8 cellular contexts compared by ENCODE assay signal in the genomic region with DNA sequence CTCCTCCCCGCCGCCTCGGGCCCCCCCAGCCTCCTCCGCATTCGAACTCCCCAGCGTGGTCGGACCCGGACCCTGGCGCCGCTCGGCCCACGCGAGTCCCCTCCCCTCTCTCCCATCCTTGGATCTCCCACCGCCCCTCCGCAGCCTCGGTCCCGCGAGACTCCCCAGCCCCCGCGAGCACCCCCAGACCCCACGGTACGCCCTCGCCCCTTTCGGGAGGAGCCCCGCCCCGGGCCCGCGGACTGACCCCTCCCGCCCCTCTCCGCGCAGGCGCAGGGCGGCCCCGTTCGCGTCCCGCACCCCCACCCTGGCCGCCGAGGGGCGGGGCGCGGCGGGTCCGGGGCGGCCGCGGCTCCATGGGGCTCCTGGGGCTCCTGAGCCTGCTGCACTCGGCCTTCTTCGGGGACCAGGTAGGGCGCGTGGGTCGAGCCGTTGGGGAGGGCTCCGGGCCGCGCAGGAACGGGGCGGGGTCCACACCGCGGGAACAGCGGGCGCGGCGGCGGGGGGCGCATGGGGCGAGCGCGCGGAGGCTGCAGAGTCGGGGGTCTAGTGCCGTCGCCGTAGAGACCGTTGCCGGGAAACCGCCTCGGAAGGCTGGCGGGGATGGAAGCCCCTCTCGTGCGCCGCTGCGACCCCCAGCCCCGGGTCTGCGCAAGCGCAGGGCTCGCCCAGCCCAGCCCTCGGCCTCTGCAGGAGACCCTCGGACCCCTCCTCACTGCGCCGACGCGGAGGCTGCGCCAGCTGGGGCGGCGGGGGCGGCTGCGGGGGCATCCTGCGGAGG. TPM values are rescaled to one million over a fixed set of nuclear protein-coding genes. Genes with fewer than 3 reads are reported as not detected.
DNase-seq lines count a peak whose midpoint lies in the region; ATAC-seq and TF ChIP-seq lines count a peak whose summit lies in the region.

No MANE protein-coding gene starts in this region.

- peaks cover 0 to 36% (median 23%) of the 10 kb centered on the region in 3 donors for H3K4me1 ChIP-seq in gastroesophageal sphincter

- H3K9me3 ChIP-seq in gastroesophageal sphincter = no peaks in the 10 kb centered on the region

- TF ChIP-seq EP300 in gastroesophageal sphincter (IDR thresholded peaks at IDR 0.05) = no peak

- DNase-seq in DMS53 (lab: John Stamatoyannopoulos, UW) (peak; percentile 80), NCI-H2196 treated with DMSO at 0.1 percent for 48 hours (lab: John Stamatoyannopoulos, UW; ENCODE audit: unreplicated experiment) (peak; percentile 22), choroid plexus epithelial cell (ENCODE audit: low read depth) (no peak), nucleus accumbens (lab: John Stamatoyannopoulos, UW) (peak in 39 of 56 donors; percentile 13 to 80 (median 49))
- no peak for DNase-seq in activated CD4-positive, CD25-positive, alpha-beta regulatory T cell (lab: John Stamatoyannopoulos, UW)

- ATAC-seq in GM18907 (IDR thresholded peaks at IDR 0.05; ENCODE audit: unreplicated experiment) (no peak), gastroesophageal sphincter (no peak), GM21381 (IDR thresholded peaks at IDR 0.05; ENCODE audit: unreplicated experiment) (no peak)

- H3K27ac ChIP-seq in gastroesophageal sphincter = no peak overlapping the region

- H3K36me3 ChIP-seq in gastroesophageal sphincter = peaks cover 0 to 23% of the 10 kb centered on the region in 2 donors

- H3K4me3 ChIP-seq in choroid plexus epithelial cell (ENCODE audit: low read depth, low read length) (peak overlapping the region; percentile 22), gastroesophageal sphincter (peak overlapping the region in 1 of 2 donors; percentile 46)

- peaks cover 64% of the 10 kb centered on the region for H3K27me3 ChIP-seq in gastroesophageal sphincter

- no CpG with 5 or more reads among the region's 99 CpGs for WGBS in gastroesophageal sphincter (ENCODE audit: low coverage in 1 of 2), 2 donors

- TF ChIP-seq CTCF in choroid plexus epithelial cell (conservative IDR thresholded peaks at IDR 0.05; ENCODE audit: low read depth, low read length) (no peak), gastroesophageal sphincter (IDR thresholded peaks at IDR 0.05) (no peak)

- TF ChIP-seq POLR2A in gastroesophageal sphincter (IDR thresholded peaks at IDR 0.05) = no peak

RNA-seq across cellular contexts. Expression of a gene that starts 3.8 kb away (rescaled TPM):
- 1 to 10 TPM in 1 of 4 donors, under 1 TPM in 3; 0.02 to 1.2 (median 0.35) TPM for total RNA-seq in gastroesophageal sphincter

RNA-seq across cellular contexts. Expression of a gene that starts 7.9 kb away (rescaled TPM):
- 1,000 to 10,000 TPM; 1,291 to 3,466 (median 2,344) TPM for total RNA-seq in gastroesophageal sphincter

RNA-seq across cellular contexts. Expression of a gene that starts 32.9 kb away (rescaled TPM):
- 10 to 100 TPM; 20.6 to 40.0 (median 28.2) TPM for total RNA-seq in gastroesophageal sphincter

RNA-seq across cellular contexts. Expression of a gene that starts 38.7 kb away (rescaled TPM):
- total RNA-seq in gastroesophageal sphincter = 10 to 100 TPM; 45.3 to 75.4 (median 64.0) TPM

RNA-seq across cellular contexts. Expression of a gene that starts 44.0 kb away (rescaled TPM):
- total RNA-seq in gastroesophageal sphincter = 1 to 10 TPM in 3 of 4 donors, under 1 TPM in 1; 0.94 to 2.2 (median 2.0) TPM

Comparison
In these comparisons a context has a peak if more than half of its experiments do, and no peak if none do; other contexts are left out.
1. DNase-seq: peak in DMS53 (single experiment), NCI-H2196 treated with DMSO at 0.1 percent for 48 hours (single experiment) and nucleus accumbens (39 of 56); none in choroid plexus epithelial cell (single experiment) and activated CD4-positive, CD25-positive, alpha-beta regulatory T cell (0 of 4).